8 cellular contexts compared by ENCODE assay signal in the genomic region with DNA sequence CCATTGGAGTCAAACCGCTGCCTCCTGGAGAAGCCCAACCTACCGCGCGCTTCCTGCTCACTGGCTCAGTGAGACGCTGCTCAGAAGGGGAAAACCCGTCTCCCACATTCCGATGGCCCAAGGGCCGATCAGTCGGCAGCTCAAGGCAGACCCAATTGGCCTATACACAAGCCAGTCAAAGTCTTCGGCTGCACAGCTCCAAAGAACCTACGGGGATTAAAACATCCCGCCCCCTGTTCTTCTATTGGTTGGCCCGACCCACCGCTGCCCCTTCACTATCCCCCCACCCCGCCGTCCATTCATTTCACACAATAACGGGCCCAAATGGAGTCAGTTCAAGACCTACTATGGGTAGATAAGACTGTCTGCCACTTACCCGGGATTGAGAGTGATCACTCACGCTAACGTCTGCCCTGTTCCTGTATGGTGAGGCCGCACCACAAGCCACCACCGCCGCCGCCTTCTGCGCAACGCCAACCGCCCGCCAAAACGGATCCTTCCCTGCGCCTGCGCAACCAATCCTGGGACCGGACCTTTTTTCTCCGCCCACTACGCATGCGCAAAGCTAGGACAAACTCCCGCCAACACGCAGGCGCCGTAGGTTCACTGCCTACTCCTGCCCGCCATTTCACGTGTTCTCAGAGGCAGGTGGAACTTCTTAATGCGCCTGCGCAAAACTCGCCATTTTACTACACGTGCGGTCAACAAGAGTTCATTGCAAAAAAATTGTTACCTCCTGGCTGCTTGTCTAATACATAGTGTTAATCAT. TPM values are rescaled to one million over a fixed set of nuclear protein-coding genes. Genes with fewer than 3 reads are reported as not detected.
A peak's percentile ranks its signal among the peaks of the same experiment; 100 is the strongest.
DNase-seq lines count a peak whose midpoint lies in the region; ATAC-seq lines count a peak whose summit lies in the region.

A gene (minus strand): TSS at position 491 of the 769 bp plus-strand sequence. CDS start 22,472 bp downstream, outside the sequence.

- H3K27me3 Mint-ChIP-seq in naive thymus-derived CD8-positive, alpha-beta T cell = no peaks in the 10 kb centered on the region

- peak; percentile 100 for DNase-seq in EH (ENCODE audit: low read depth)
- DNase-seq in GOT3 (lab: John Stamatoyannopoulos, UW) = peak; percentile 85
- DNase-seq in LHCN-M2 (ENCODE audit: low read depth) = peak; percentile 100
- peak; percentile 100 for DNase-seq in RPMI7951 (ENCODE audit: low read depth)
- DNase-seq in activated T-helper 1 cell treated with anti-CD3 and anti-CD28 coated beads, Interleukin-2, amount 50 U/mL, for 16 hours (ENCODE audit: low read depth in 1 of 2, low spot score in 1 of 2) = peak; percentile 99
- peak; percentile 100 for DNase-seq in fibroblast of peridontal ligament (ENCODE audit: extremely low read depth)
- peak; percentile 97 to 100 (median 100) for DNase-seq in naive thymus-derived CD8-positive, alpha-beta T cell
- peak; percentile 97 to 100 (median 100) for DNase-seq in stimulated activated naive CD4-positive, alpha-beta T cell (lab: John Stamatoyannopoulos, UW)

- H3K4me3 Mint-ChIP-seq in naive thymus-derived CD8-positive, alpha-beta T cell = no peak within 1 kb of the TSS

- H3K36me3 Mint-ChIP-seq in naive thymus-derived CD8-positive, alpha-beta T cell = peaks cover 10 to 34% (median 17%) of the 10 kb centered on the region in 3 donors

- POLR2A ChIA-PET in naive thymus-derived CD8-positive, alpha-beta T cell (lab: Charles Lee) = interaction anchor here (0.8 to 3.6 kb wide), 35 partner anchors 8 to 1824 kb away, joined by 3 to 38 read pairs (median 5); a partner anchor contains a TSS

- peak; percentile 69 to 71 for ATAC-seq in naive thymus-derived CD8-positive, alpha-beta T cell

- peaks cover 28 to 68% (median 47%) of the 10 kb centered on the region in 4 donors for H3K4me1 Mint-ChIP-seq in naive thymus-derived CD8-positive, alpha-beta T cell

- H3K9me3 Mint-ChIP-seq in naive thymus-derived CD8-positive, alpha-beta T cell = no peaks in the 10 kb centered on the region

- H3K27ac Mint-ChIP-seq in naive thymus-derived CD8-positive, alpha-beta T cell = no peak within 1 kb of the TSS

RNA-seq across cellular contexts. Expression of the gene that starts here (rescaled TPM):
- 65.3 and 90.8 TPM in 2 replicates for total RNA-seq in LHCN-M2 (2014; rRNA removed)
- polyA plus RNA-seq in LHCN-M2 (2012) = 32.8 TPM
- total RNA-seq in RPMI7951 (2014; rRNA removed; shearing (Covaris generic)) = 29.4 and 30.4 TPM in 2 replicates
- total RNA-seq in naive thymus-derived CD8-positive, alpha-beta T cell = 10 to 100 TPM; 66.6 to 70.5 TPM
- 10 to 100 TPM; 23.7 to 34.4 (median 29.4) TPM for polyA plus RNA-seq in naive thymus-derived CD8-positive, alpha-beta T cell

Comparison
In these comparisons a context has a peak if more than half of its experiments do, and no peak if none do; other contexts are left out.
1. Peak in every context shown above with its lines: DNase-seq and ATAC-seq.